Comparison of ENCODE assay signal across 8 cellular contexts in genomic region chr12:49548481-49548821, GRCh38. TPM values are rescaled to one million over a fixed set of nuclear protein-coding genes. Genes with fewer than 3 reads are reported as not detected.
DNase-seq lines count a peak whose midpoint lies in the region; ATAC-seq and TF ChIP-seq lines count a peak whose summit lies in the region.

No MANE protein-coding gene starts in this region.

- peak overlapping the region in 1 of 2 experiments; percentile 51 for H3K18ac ChIP-seq in mesenchymal stem cell (ENCODE audit: low read depth in 1 of 2, low read length in 2 of 2)

- no peaks in the 10 kb centered on the region for H3K36me3 ChIP-seq in mesenchymal stem cell (ENCODE audit: control insufficient read depth in 1 of 2, insufficient read depth in 2 of 2, low read depth in 1 of 2, low read length in 2 of 2)
- H3K36me3 ChIP-seq in thoracic aorta = no peaks in the 10 kb centered on the region

- no peaks in the 10 kb centered on the region for H3K79me1 ChIP-seq in mesenchymal stem cell (replicated peaks; ENCODE audit: low read length, poor library complexity, severe bottlenecking)

- H2AK5ac ChIP-seq in mesenchymal stem cell (ENCODE audit: low read length, severe bottlenecking) = no peak overlapping the region

- H3K27ac ChIP-seq in angular gyrus (ENCODE audit: low read depth, low read length) (peak overlapping the region; percentile 50), mesenchymal stem cell (ENCODE audit: low read length, poor library complexity, severe bottlenecking) (no peak overlapping the region), thoracic aorta (no peak overlapping the region)

- no peak overlapping the region for H4K8ac ChIP-seq in mesenchymal stem cell (ENCODE audit: low read length)

- H2BK5ac ChIP-seq in mesenchymal stem cell (ENCODE audit: low read depth, low read length, poor library complexity, severe bottlenecking) = no peak overlapping the region

- H3K4me3 Mint-ChIP-seq in activated T-cell treated with anti-CD3 and anti-CD28 coated beads, Interleukin-2, amount 50 U/mL, for 24 hours = peak overlapping the region; percentile 76

- H3K4me2 ChIP-seq in mesenchymal stem cell (ENCODE audit: low read length, poor library complexity, severe bottlenecking) = peak overlapping the region; percentile 59

- no peak for TF ChIP-seq CTCF in thoracic aorta (IDR thresholded peaks at IDR 0.05)

- H2BK120ac ChIP-seq in mesenchymal stem cell (ENCODE audit: low read depth, low read length) = no peak overlapping the region

- H3K4me3 ChIP-seq in mesenchymal stem cell (ENCODE audit: insufficient read depth in 1 of 2, low read depth in 1 of 2, low read length in 2 of 2) (peak overlapping the region in 1 of 2 experiments; percentile 66), thoracic aorta (peak overlapping the region; percentile 68)

- H3K4me1 Mint-ChIP-seq in activated T-cell treated with anti-CD3 and anti-CD28 coated beads, Interleukin-2, amount 50 U/mL, for 24 hours (ENCODE audit: low read depth) = peaks cover 16% of the 10 kb centered on the region

- 68% methylated on average over 8 of the region's 8 CpGs for WGBS in mesenchymal stem cell

- no peak for ATAC-seq in thoracic aorta (ENCODE audit: insufficient number of reproducible peaks, low FRiP score, low read depth)

- H3K36me3 Mint-ChIP-seq in activated T-cell treated with anti-CD3 and anti-CD28 coated beads, Interleukin-2, amount 50 U/mL, for 24 hours (ENCODE audit: low read depth) = no peaks in the 10 kb centered on the region

- H3K4ac ChIP-seq in mesenchymal stem cell (ENCODE audit: low read depth in 1 of 2, low read length in 2 of 2) = peak overlapping the region in 1 of 2 experiments; percentile 38

- peaks cover 90 to 93% of the 10 kb centered on the region in 2 experiments for H3K27me3 ChIP-seq in mesenchymal stem cell (ENCODE audit: control insufficient read depth in 1 of 2, insufficient read depth in 1 of 2, low read length in 2 of 2)
- no peaks in the 10 kb centered on the region for H3K27me3 ChIP-seq in thoracic aorta (replicated peaks; ENCODE audit: insufficient read depth)

- no peak overlapping the region for H3K23ac ChIP-seq in mesenchymal stem cell (ENCODE audit: low read length in 2 of 2)

- H3K27me3 Mint-ChIP-seq in activated T-cell treated with anti-CD3 and anti-CD28 coated beads, Interleukin-2, amount 50 U/mL, for 24 hours = peaks cover 16% of the 10 kb centered on the region

- no peaks in the 10 kb centered on the region for H3K9me3 Mint-ChIP-seq in activated T-cell treated with anti-CD3 and anti-CD28 coated beads, Interleukin-2, amount 50 U/mL, for 24 hours

- no peak overlapping the region for H3K9ac ChIP-seq in mesenchymal stem cell (ENCODE audit: low read length)

- H2BK12ac ChIP-seq in mesenchymal stem cell (ENCODE audit: low read length in 2 of 2) = no peak overlapping the region

- peak overlapping the region; percentile 22 for H3K27ac Mint-ChIP-seq in activated T-cell treated with anti-CD3 and anti-CD28 coated beads, Interleukin-2, amount 50 U/mL, for 24 hours

- DNase-seq in activated T-cell treated with anti-CD3 and anti-CD28 coated beads, Interleukin-2, amount 50 U/mL, for 24 hours = no peak
- DNase-seq in activated T-cell treated with anti-CD3 and anti-CD28 coated beads, Interleukin-2, amount 50 U/mL, for 1 hour = no peak
- no peak for DNase-seq in mesenchymal stem cell
- no peak for DNase-seq in thoracic aorta (ENCODE audit: low spot score)
- DNase-seq in GM19238 (ENCODE audit: insufficient read length, low spot score) = no peak
- no peak for DNase-seq in NCI-H526 (lab: John Stamatoyannopoulos, UW)
- no peak for DNase-seq in activated CD4-positive, CD25-positive, alpha-beta regulatory T cell (lab: John Stamatoyannopoulos, UW)

- H3K9me3 ChIP-seq in mesenchymal stem cell (ENCODE audit: control insufficient read depth, low read length) = no peaks in the 10 kb centered on the region
- no peaks in the 10 kb centered on the region for H3K9me3 ChIP-seq in thoracic aorta

- H3K14ac ChIP-seq in mesenchymal stem cell (ENCODE audit: low read length in 2 of 2) = peak overlapping the region in 1 of 2 experiments; percentile 72

- H2BK15ac ChIP-seq in mesenchymal stem cell (ENCODE audit: low read depth, poor library complexity, severe bottlenecking) = no peak overlapping the region

- H3K4me1 ChIP-seq in mesenchymal stem cell (ENCODE audit: control insufficient read depth, insufficient read depth, low read depth, low read length) = peaks cover 19% of the 10 kb centered on the region
- H3K4me1 ChIP-seq in thoracic aorta (ENCODE audit: control insufficient read depth in 1 of 2, low read depth in 2 of 2) = peaks cover 3 to 14% of the 10 kb centered on the region in 2 donors

- H4K91ac ChIP-seq in mesenchymal stem cell (ENCODE audit: low read length) = no peak overlapping the region

- peak overlapping the region; percentile 64 for H2AFZ ChIP-seq in mesenchymal stem cell (ENCODE audit: low read depth, low read length)

RNA-seq across cellular contexts. Expression of gene KCNH3, which starts 9.6 kb away (rescaled TPM):
- 0.03 TPM for polyA plus RNA-seq in mesenchymal stem cell (2013, experiment 1 of 2)
- 0.01 TPM for polyA plus RNA-seq in mesenchymal stem cell (2013, experiment 2 of 2)
- under 1 TPM; 0.35 to 0.95 TPM for total RNA-seq in thoracic aorta

RNA-seq across cellular contexts. Expression of gene MCRS1, which starts 19.5 kb away (rescaled TPM):
- polyA plus RNA-seq in mesenchymal stem cell (2013, experiment 1 of 2) = 38.7 TPM
- polyA plus RNA-seq in mesenchymal stem cell (2013, experiment 2 of 2) = 39.8 TPM
- 10 to 100 TPM; 46.6 TPM for total RNA-seq in thoracic aorta

RNA-seq across cellular contexts. Expression of gene FAM186B, which starts 57.0 kb away (rescaled TPM):
- polyA plus RNA-seq in mesenchymal stem cell (2013, experiment 1 of 2) = 0.10 TPM
- 0.07 TPM for polyA plus RNA-seq in mesenchymal stem cell (2013, experiment 2 of 2)
- total RNA-seq in thoracic aorta = under 1 TPM; 0.42 to 0.54 TPM
